ENCODE assay signal across 20 cellular contexts in genomic region chr4:28787947-28788346, GRCh38.
"Had no signal": no experiment of that assay in that cellular context is flagged by ENCODE, and none has a peak within 500 bp of the region (broad histone marks: within the 10 kb centered on the region; RNA-seq: fewer than 3 reads in every experiment).

No MANE protein-coding gene starts in this region.

- H3K4me1 ChIP-seq: Peyer's patch, SJCRH30 had no signal

- DNase-seq: Karpas-422; KBM-7; MG63; NCI-H1092 treated with DMSO at 0.1 percent for 48 hours; NCI-H1436; NCI-H187; NCI-H2029; NCI-H2081 treated with DMSO at 0.1 percent for 48 hours; NCI-H2171; NCI-H226; NCI-H510A; NCI-H524 treated with DMSO at 0.1 percent for 48 hours; NCI-H69; NCI-H774; NK-92 treated with Interleukin-12 subunit alpha and Interleukin-12 subunit beta, amount 100 ng/mL, for 24 hours; Peyer's patch; SHP77 treated with DMSO at 0.1 percent for 48 hours; SJCRH30 had no signal

- H3K9me3 ChIP-seq: MG63, Peyer's patch, SJCRH30 had no signal

- H3K27me3 ChIP-seq: MG63, Peyer's patch, SJCRH30 had no signal

- ATAC-seq: Right ventricle myocardium inferior, SK-N-SH treated with all-trans-retinoic acid at 6 μM for 48 hours had no signal

- H3K36me3 ChIP-seq: MG63, Peyer's patch, SJCRH30 had no signal

- H3K4me3 ChIP-seq: MG63, Peyer's patch, SJCRH30 had no signal

- H3K27ac ChIP-seq: Peyer's patch, SJCRH30 had no signal
